In the genomic region with DNA sequence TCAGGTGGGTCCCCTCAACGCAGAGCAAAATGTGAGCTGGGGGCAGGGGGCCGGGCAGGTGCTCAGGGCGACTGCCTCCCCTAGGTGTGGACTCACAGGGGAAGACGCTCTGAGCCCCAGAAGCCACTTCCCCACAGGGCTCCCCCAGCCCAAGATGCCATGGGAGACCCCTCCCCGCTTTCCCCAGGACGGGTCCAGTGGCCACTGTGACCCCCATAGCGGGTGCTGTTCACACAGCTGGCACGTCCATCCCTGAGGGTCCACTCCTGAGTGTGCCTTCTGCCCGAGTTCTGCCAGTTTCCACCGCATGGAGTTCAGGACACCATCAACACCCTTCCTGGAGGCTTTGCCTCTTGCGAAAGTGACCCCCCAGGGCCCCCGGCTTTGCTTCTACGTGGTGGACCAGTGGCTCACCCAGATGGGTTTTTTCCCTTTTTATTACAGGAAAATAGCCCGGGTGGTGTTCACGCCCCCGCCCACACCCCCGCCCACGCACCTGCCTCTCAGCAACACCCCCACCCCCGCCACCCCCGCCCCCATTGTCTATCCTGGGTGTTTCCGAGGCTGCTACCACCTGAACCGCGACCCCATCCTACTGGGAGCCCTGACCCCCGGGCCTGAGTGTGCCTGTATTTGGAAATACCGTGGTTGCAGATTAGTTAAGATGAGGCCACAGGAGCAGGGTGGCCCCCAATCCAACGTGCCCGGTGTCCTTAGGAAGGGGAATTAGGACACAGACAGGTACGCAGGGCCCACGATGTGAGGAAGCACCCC, we compare ENCODE assay signal across 8 cellular contexts. TPM values are rescaled to one million over a fixed set of nuclear protein-coding genes. Genes with fewer than 3 reads are reported as not detected.
A peak's percentile ranks its signal among the peaks of the same experiment; 100 is the strongest.
DNase-seq lines count a peak whose midpoint lies in the region; FAIRE-seq and TF ChIP-seq lines count a peak whose summit lies in the region.

No MANE protein-coding gene starts in this region.

- peaks cover 19% of the 10 kb centered on the region for H3K4me1 Mint-ChIP-seq in activated T-helper 1 cell treated with anti-CD3 and anti-CD28 coated beads, Interleukin-12 subunit alpha, Interleukin-12 subunit beta, Interleukin-2, Interleukin-4 antibody, amounts not matched to agents 30 ng/mL and 10 ng/mL and 1 ng/mL, durations not matched to agents 14 hours and 24 hours and 36 hours (ENCODE audit: low read depth)
- H3K4me1 Mint-ChIP-seq in neural progenitor cell = peaks cover 6% of the 10 kb centered on the region

- H3K27ac ChIP-seq in neural progenitor cell = no peak overlapping the region

- H3K4me1 ChIP-seq in mononuclear cell (ENCODE audit: insufficient read depth, low read length) (peaks cover 62% of the 10 kb centered on the region), neural progenitor cell (no peaks in the 10 kb centered on the region)

- H3K9ac ChIP-seq in neural progenitor cell = no peak overlapping the region

- no peaks in the 10 kb centered on the region for H3F3A ChIP-seq in neural progenitor cell (ENCODE audit: low read depth)

- no peak for TF ChIP-seq CTCF in neural progenitor cell (IDR thresholded peaks at IDR 0.05)

- peaks cover 4% of the 10 kb centered on the region for H3K27me3 Mint-ChIP-seq in activated T-helper 1 cell treated with anti-CD3 and anti-CD28 coated beads, Interleukin-12 subunit alpha, Interleukin-12 subunit beta, Interleukin-2, Interleukin-4 antibody, amounts not matched to agents 30 ng/mL and 10 ng/mL and 1 ng/mL, durations not matched to agents 14 hours and 24 hours and 36 hours (ENCODE audit: insufficient read depth)
- no peaks in the 10 kb centered on the region for H3K27me3 Mint-ChIP-seq in neural progenitor cell (ENCODE audit: insufficient read depth, low read depth)

- no peak overlapping the region for H3K4me2 ChIP-seq in neural progenitor cell

- intact Hi-C loops in activated T-helper 1 cell treated with anti-CD3 and anti-CD28 coated beads, Interleukin-12 subunit alpha, Interleukin-12 subunit beta, Interleukin-2, Interleukin-4 antibody, amounts not matched to agents 30 ng/mL and 10 ng/mL and 1 ng/mL, durations not matched to agents 14 hours and 24 hours and 36 hours (cut with micrococcal nuclease) = loop anchor here (1.0 to 5.0 kb wide), 9 partner anchors 8 to 216 kb away; a partner anchor contains a TSS

- H3K79me2 ChIP-seq in neural progenitor cell (ENCODE audit: low read depth) = no peaks in the 10 kb centered on the region

- FAIRE-seq in H54 (lab: Jason Lieb, UNC) = no peak

- no peak for TF ChIP-seq POLR2A in H54 (IDR thresholded peaks at IDR 0.05; ENCODE audit: low read depth, low read length)

- H3K36me3 Mint-ChIP-seq in activated T-helper 1 cell treated with anti-CD3 and anti-CD28 coated beads, Interleukin-12 subunit alpha, Interleukin-12 subunit beta, Interleukin-2, Interleukin-4 antibody, amounts not matched to agents 30 ng/mL and 10 ng/mL and 1 ng/mL, durations not matched to agents 14 hours and 24 hours and 36 hours (ENCODE audit: low read depth) = peaks cover 8% of the 10 kb centered on the region
- H3K36me3 Mint-ChIP-seq in neural progenitor cell = no peaks in the 10 kb centered on the region

- DNase-seq in activated naive CD4-positive, alpha-beta T cell treated with Interleukin-2 at 50 U/mL for 16 hours = peak; percentile 53
- DNase-seq in activated naive CD4-positive, alpha-beta T cell (lab: John Stamatoyannopoulos, UW) = no peak
- no peak for DNase-seq in activated T-helper 1 cell treated with anti-CD3 and anti-CD28 coated beads, Interleukin-12 subunit alpha, Interleukin-12 subunit beta, Interleukin-2, Interleukin-4 antibody, amounts not matched to agents 30 ng/mL and 10 ng/mL and 1 ng/mL, durations not matched to agents 14 hours and 24 hours and 36 hours (ENCODE audit: low spot score)
- DNase-seq in ureter (ENCODE audit: low spot score) (peak; percentile 43), mucosa of gallbladder (ENCODE audit: low spot score) (no peak), H54 (ENCODE audit: insufficient read length, low spot score) (no peak), neural progenitor cell (ENCODE audit: low spot score) (no peak)

- no peak overlapping the region for H2AFZ ChIP-seq in neural progenitor cell (replicated peaks)

- no peaks in the 10 kb centered on the region for H3K9me3 Mint-ChIP-seq in activated T-helper 1 cell treated with anti-CD3 and anti-CD28 coated beads, Interleukin-12 subunit alpha, Interleukin-12 subunit beta, Interleukin-2, Interleukin-4 antibody, amounts not matched to agents 30 ng/mL and 10 ng/mL and 1 ng/mL, durations not matched to agents 14 hours and 24 hours and 36 hours
- no peaks in the 10 kb centered on the region for H3K9me3 Mint-ChIP-seq in neural progenitor cell

- H4K20me1 ChIP-seq in neural progenitor cell (ENCODE audit: low read depth) = no peaks in the 10 kb centered on the region

- H3K4me3 ChIP-seq in mononuclear cell (ENCODE audit: low read length) (peak overlapping the region; percentile 36), neural progenitor cell (no peak overlapping the region)

- H3K27me3 ChIP-seq in mononuclear cell (ENCODE audit: insufficient read depth, low read length) (no peaks in the 10 kb centered on the region), neural progenitor cell (no peaks in the 10 kb centered on the region)

- no peaks in the 10 kb centered on the region for H3K36me3 ChIP-seq in neural progenitor cell

- H3K27ac Mint-ChIP-seq in activated T-helper 1 cell treated with anti-CD3 and anti-CD28 coated beads, Interleukin-12 subunit alpha, Interleukin-12 subunit beta, Interleukin-2, Interleukin-4 antibody, amounts not matched to agents 30 ng/mL and 10 ng/mL and 1 ng/mL, durations not matched to agents 14 hours and 24 hours and 36 hours = peak overlapping the region; percentile 94
- H3K27ac Mint-ChIP-seq in neural progenitor cell = no peak overlapping the region

- H3K9me3 ChIP-seq in mononuclear cell (ENCODE audit: low read depth, low read length) (no peaks in the 10 kb centered on the region), neural progenitor cell (ENCODE audit: low read depth) (no peaks in the 10 kb centered on the region)

- peak overlapping the region; percentile 81 for H3K4me3 Mint-ChIP-seq in activated T-helper 1 cell treated with anti-CD3 and anti-CD28 coated beads, Interleukin-12 subunit alpha, Interleukin-12 subunit beta, Interleukin-2, Interleukin-4 antibody, amounts not matched to agents 30 ng/mL and 10 ng/mL and 1 ng/mL, durations not matched to agents 14 hours and 24 hours and 36 hours
- no peak overlapping the region for H3K4me3 Mint-ChIP-seq in neural progenitor cell

RNA-seq across cellular contexts. Expression of a gene that starts 32.0 kb away (rescaled TPM):
- total RNA-seq in activated T-helper 1 cell treated with anti-CD3 and anti-CD28 coated beads, Interleukin-12 subunit alpha, Interleukin-12 subunit beta, Interleukin-2, Interleukin-4 antibody, amounts not matched to agents 30 ng/mL and 10 ng/mL and 1 ng/mL, durations not matched to agents 14 hours and 24 hours and 36 hours = 80.9 and 87.7 TPM in 2 replicates
- total RNA-seq in mononuclear cell (24.3 TPM), ureter (20.6 TPM), mucosa of gallbladder (52.4 TPM), neural progenitor cell (ENCODE audit: low replicate concordance) (0.30 and 2.0 TPM in 2 replicates)

RNA-seq across cellular contexts. Expression of a gene that starts 46.2 kb away (rescaled TPM):
- 38.7 and 43.8 TPM in 2 replicates for total RNA-seq in activated T-helper 1 cell treated with anti-CD3 and anti-CD28 coated beads, Interleukin-12 subunit alpha, Interleukin-12 subunit beta, Interleukin-2, Interleukin-4 antibody, amounts not matched to agents 30 ng/mL and 10 ng/mL and 1 ng/mL, durations not matched to agents 14 hours and 24 hours and 36 hours
- 20.7 TPM for total RNA-seq in mononuclear cell
- 43.4 TPM for total RNA-seq in ureter
- 37.5 TPM for total RNA-seq in mucosa of gallbladder
- 17.2 and 35.7 TPM in 2 replicates for total RNA-seq in neural progenitor cell (ENCODE audit: low replicate concordance)

RNA-seq across cellular contexts. Expression of a gene that starts 52.8 kb away (rescaled TPM):
- 14.3 and 18.6 TPM in 2 replicates for total RNA-seq in activated T-helper 1 cell treated with anti-CD3 and anti-CD28 coated beads, Interleukin-12 subunit alpha, Interleukin-12 subunit beta, Interleukin-2, Interleukin-4 antibody, amounts not matched to agents 30 ng/mL and 10 ng/mL and 1 ng/mL, durations not matched to agents 14 hours and 24 hours and 36 hours
- total RNA-seq in mononuclear cell (33.4 TPM), ureter (14.6 TPM), mucosa of gallbladder (12.1 TPM), neural progenitor cell (ENCODE audit: low replicate concordance) (15.1 and 17.9 TPM in 2 replicates)

Comparison
In these comparisons a context has a peak if more than half of its experiments do, and no peak if none do; other contexts are left out.
1. DNase-seq: peak in activated naive CD4-positive, alpha-beta T cell treated with Interleukin-2 at 50 U/mL for 16 hours (single experiment) and ureter (single experiment); none in activated naive CD4-positive, alpha-beta T cell (0 of 4), activated T-helper 1 cell treated with anti-CD3 and anti-CD28 coated beads, Interleukin-12 subunit alpha, Interleukin-12 subunit beta, Interleukin-2, Interleukin-4 antibody, amounts not matched to agents 30 ng/mL and 10 ng/mL and 1 ng/mL, durations not matched to agents 14 hours and 24 hours and 36 hours (single experiment), mucosa of gallbladder (single experiment), H54 (single experiment) and neural progenitor cell (single experiment).